In the genomic region with DNA sequence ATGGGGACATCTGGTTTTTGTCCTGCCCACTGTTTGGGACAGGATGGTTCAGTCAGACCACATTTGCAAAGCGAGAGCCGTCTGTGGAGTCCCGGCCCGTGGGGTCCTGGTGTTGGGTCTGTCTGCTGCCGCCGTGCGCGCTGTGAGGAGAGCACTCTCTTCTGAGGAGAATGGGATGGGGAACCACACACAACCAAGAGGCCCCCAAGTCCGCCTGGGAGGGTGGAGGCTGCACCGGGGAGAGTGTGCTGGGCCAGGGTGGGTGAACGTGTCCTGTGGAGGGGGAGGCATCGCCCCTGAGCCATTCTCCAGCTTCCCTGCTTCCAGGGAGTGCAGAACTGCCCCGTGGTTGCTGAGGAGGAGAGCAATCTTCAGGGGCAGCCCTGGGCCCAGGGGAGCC, we compare ENCODE assay signal across 1 cellular context.
TF ChIP-seq lines count a peak whose summit lies in the region.

No MANE protein-coding gene starts in this region.

TF ChIP-seq in WTC11, 78 proteins besides CTCF, POLR2A, EP300 and RAD21 (continued from another document):
- TF ChIP-seq, protein P1, sequence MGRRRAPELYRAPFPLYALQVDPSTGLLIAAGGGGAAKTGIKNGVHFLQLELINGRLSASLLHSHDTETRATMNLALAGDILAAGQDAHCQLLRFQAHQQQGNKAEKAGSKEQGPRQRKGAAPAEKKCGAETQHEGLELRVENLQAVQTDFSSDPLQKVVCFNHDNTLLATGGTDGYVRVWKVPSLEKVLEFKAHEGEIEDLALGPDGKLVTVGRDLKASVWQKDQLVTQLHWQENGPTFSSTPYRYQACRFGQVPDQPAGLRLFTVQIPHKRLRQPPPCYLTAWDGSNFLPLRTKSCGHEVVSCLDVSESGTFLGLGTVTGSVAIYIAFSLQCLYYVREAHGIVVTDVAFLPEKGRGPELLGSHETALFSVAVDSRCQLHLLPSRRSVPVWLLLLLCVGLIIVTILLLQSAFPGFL (CRISPR knock-in tag; IDR thresholded peaks at IDR 0.05; ENCODE audit: borderline replicate concordance) = no peak
- TF ChIP-seq, protein P2, sequence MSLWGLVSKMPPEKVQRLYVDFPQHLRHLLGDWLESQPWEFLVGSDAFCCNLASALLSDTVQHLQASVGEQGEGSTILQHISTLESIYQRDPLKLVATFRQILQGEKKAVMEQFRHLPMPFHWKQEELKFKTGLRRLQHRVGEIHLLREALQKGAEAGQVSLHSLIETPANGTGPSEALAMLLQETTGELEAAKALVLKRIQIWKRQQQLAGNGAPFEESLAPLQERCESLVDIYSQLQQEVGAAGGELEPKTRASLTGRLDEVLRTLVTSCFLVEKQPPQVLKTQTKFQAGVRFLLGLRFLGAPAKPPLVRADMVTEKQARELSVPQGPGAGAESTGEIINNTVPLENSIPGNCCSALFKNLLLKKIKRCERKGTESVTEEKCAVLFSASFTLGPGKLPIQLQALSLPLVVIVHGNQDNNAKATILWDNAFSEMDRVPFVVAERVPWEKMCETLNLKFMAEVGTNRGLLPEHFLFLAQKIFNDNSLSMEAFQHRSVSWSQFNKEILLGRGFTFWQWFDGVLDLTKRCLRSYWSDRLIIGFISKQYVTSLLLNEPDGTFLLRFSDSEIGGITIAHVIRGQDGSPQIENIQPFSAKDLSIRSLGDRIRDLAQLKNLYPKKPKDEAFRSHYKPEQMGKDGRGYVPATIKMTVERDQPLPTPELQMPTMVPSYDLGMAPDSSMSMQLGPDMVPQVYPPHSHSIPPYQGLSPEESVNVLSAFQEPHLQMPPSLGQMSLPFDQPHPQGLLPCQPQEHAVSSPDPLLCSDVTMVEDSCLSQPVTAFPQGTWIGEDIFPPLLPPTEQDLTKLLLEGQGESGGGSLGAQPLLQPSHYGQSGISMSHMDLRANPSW (CRISPR knock-in tag; conservative IDR thresholded peaks at IDR 0.05; ENCODE audit: low read depth) = no peak
- no peak for TF ChIP-seq ZNF263 (CRISPR knock-in tag; IDR thresholded peaks at IDR 0.05; ENCODE audit: low read depth)
- no peak for TF ChIP-seq SMAD4 (CRISPR knock-in tag; IDR thresholded peaks at IDR 0.05)
- TF ChIP-seq ATF1 (CRISPR knock-in tag; IDR thresholded peaks at IDR 0.05) = no peak
- TF ChIP-seq FOXP1 (CRISPR knock-in tag; IDR thresholded peaks at IDR 0.05; ENCODE audit: borderline replicate concordance) = no peak
- TF ChIP-seq JUN (CRISPR knock-in tag; IDR thresholded peaks at IDR 0.05) = no peak
